Comparison of ENCODE assay signal across 8 cellular contexts in the genomic region with DNA sequence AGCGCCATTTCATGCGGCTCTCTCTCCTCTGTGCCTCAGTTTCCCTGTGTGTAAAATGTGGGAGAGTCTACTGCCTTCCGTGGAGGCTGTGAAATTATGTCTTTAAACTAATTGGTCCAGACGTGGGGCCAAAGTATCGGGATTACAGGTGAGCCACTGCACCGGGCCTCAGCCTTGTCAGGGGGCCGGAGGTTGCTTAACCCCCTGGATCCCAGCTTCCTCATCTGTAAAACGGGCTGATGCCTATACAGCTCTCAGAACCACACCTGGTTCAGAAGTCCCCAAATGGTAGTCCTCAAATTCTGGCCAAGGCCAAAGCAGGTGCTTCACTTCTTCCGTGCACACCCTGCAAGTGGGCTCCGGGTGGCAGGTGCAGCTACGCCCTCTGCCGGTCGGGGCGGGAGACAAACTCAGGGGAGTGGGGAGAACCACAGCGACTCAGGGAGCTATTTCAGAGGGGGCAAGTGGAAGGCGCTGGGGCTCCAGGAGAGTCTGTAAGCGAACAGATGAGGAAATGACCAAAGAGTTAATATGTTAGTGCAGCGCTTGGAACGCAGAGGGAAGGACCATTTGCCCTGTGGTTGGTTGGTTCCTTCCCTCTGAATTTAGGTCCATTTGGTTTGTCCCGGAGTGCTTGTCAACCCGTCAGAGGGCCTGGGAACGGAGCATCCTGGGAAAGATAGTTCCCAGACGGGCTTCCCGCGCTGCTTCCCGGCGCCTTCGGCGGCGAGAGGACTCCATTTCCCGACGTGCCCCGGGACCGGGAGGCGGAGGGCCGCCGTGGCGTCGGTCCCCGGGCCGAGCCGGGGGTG. TPM values are rescaled to one million over a fixed set of nuclear protein-coding genes. Genes with fewer than 3 reads are reported as not detected.
DNase-seq lines count a peak whose midpoint lies in the region; ATAC-seq, FAIRE-seq and TF ChIP-seq lines count a peak whose summit lies in the region.

A gene (plus strand): TSS at position 812 of the 812 bp plus-strand sequence. CDS start 135 bp downstream, outside the sequence.

- peaks cover 17% of the 10 kb centered on the region for H3K4me1 Mint-ChIP-seq in WTC11

- H2AFZ ChIP-seq in smooth muscle cell (ENCODE audit: low read depth), result peak within 1 kb of the TSS; percentile 64

- H3K4me2 ChIP-seq in smooth muscle cell, result peak within 1 kb of the TSS; percentile 87

- WGBS in smooth muscle cell (ENCODE audit: low lambda C conversion rate), result 14% methylated on average over 40 of the region's 42 CpGs

- H3K36me3 Mint-ChIP-seq in WTC11, result peaks cover 16% of the 10 kb centered on the region

- ATAC-seq in GM18870 (IDR thresholded peaks at IDR 0.05; ENCODE audit: unreplicated experiment), result peak; percentile 64
- peak; percentile 72 for ATAC-seq in HG03159 (IDR thresholded peaks at IDR 0.05; ENCODE audit: unreplicated experiment)
- ATAC-seq in WTC11, result peak; percentile 93

- POLR2A ChIA-PET in WTC11 (lab: Charles Lee), result interaction anchor here (0.5 to 2.6 kb wide), 3 partner anchors 8 to 144 kb away, joined by 4 to 13 read pairs (median 6); a partner anchor contains a TSS

- CTCF ChIA-PET in WTC11 (lab: Charles Lee), result interaction anchor here (0.6 to 3.9 kb wide), 44 partner anchors 10 to 474 kb away, joined by 3 to 46 read pairs (median 6); a partner anchor contains a TSS

- H3K9ac ChIP-seq in smooth muscle cell (ENCODE audit: low read depth), result peak within 1 kb of the TSS; percentile 97

- no peaks in the 10 kb centered on the region for H3K27me3 ChIP-seq in bronchial epithelial cell (ENCODE audit: control insufficient read depth, insufficient read depth, low read length)
- H3K27me3 ChIP-seq in smooth muscle cell (ENCODE audit: low read depth), result no peaks in the 10 kb centered on the region

- H3K36me3 ChIP-seq in bronchial epithelial cell (ENCODE audit: control insufficient read depth, insufficient read depth, low read length) (no peaks in the 10 kb centered on the region), smooth muscle cell (ENCODE audit: low read depth) (no peaks in the 10 kb centered on the region)

- no peaks in the 10 kb centered on the region for H3K9me3 ChIP-seq in smooth muscle cell (replicated peaks; ENCODE audit: low read depth)

- H3K4me3 Mint-ChIP-seq in WTC11, result peak within 1 kb of the TSS; percentile 97

- H3K27ac ChIP-seq in smooth muscle cell (ENCODE audit: low read depth), result peak within 1 kb of the TSS; percentile 81

- peaks cover 36% of the 10 kb centered on the region for H4K20me1 ChIP-seq in smooth muscle cell (ENCODE audit: low read depth)

- peaks cover 45% of the 10 kb centered on the region for H3K79me2 ChIP-seq in smooth muscle cell (ENCODE audit: low read depth)

- peak within 1 kb of the TSS; percentile 97 for H3K27ac Mint-ChIP-seq in WTC11

- peaks cover 6% of the 10 kb centered on the region for H3K4me1 ChIP-seq in smooth muscle cell (ENCODE audit: low read depth)

- no peaks in the 10 kb centered on the region for H3K27me3 Mint-ChIP-seq in WTC11 (ENCODE audit: low read depth)

- peak; percentile 84 for TF ChIP-seq CTCF in WTC11 (IDR thresholded peaks at IDR 0.05)
- TF ChIP-seq CTCF in bronchial epithelial cell (IDR thresholded peaks at IDR 0.05; ENCODE audit: insufficient read depth, low read length, severe bottlenecking), result peak; percentile 92
- TF ChIP-seq CTCF in smooth muscle cell (IDR thresholded peaks at IDR 0.05; ENCODE audit: borderline replicate concordance, insufficient read depth, poor library complexity, severe bottlenecking), result peak; percentile 96

- DNase-seq in AG08395 (ENCODE audit: low spot score) (peak; percentile 96), NCI-H2227 (lab: John Stamatoyannopoulos, UW; ENCODE audit: unreplicated experiment) (peak; percentile 98), WTC11 (ENCODE audit: low spot score) (peak; percentile 94), bronchial epithelial cell (ENCODE audit: low read depth) (peak; percentile 93), iPS-NIHi7 (ENCODE audit: extremely low spot score) (peak; percentile 94), smooth muscle cell (lab: John Stamatoyannopoulos, UW; ENCODE audit: unreplicated experiment) (peak; percentile 74)

- 0 out of 2 replicates have a peak, but pooled peaks cover 6% of the 10 kb centered on the region for H3K9me3 Mint-ChIP-seq in WTC11

- FAIRE-seq in bronchial epithelial cell (lab: Jason Lieb, UNC), result no peak

- H3F3A ChIP-seq in smooth muscle cell (ENCODE audit: low read depth), result no peaks in the 10 kb centered on the region

- peak within 1 kb of the TSS; percentile 81 for H3K4me3 ChIP-seq in bronchial epithelial cell (ENCODE audit: low read depth, low read length)
- H3K4me3 ChIP-seq in smooth muscle cell, result peak within 1 kb of the TSS; percentile 97

TF ChIP-seq in WTC11, 78 proteins besides CTCF, POLR2A, EP300 and RAD21:
- TF ChIP-seq, protein P1, sequence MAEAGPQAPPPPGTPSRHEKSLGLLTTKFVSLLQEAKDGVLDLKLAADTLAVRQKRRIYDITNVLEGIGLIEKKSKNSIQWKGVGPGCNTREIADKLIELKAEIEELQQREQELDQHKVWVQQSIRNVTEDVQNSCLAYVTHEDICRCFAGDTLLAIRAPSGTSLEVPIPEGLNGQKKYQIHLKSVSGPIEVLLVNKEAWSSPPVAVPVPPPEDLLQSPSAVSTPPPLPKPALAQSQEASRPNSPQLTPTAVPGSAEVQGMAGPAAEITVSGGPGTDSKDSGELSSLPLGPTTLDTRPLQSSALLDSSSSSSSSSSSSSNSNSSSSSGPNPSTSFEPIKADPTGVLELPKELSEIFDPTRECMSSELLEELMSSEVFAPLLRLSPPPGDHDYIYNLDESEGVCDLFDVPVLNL (CRISPR knock-in tag; IDR thresholded peaks at IDR 0.05; ENCODE audit: borderline replicate concordance, low read depth), result no peak
- TF ChIP-seq KAT7 (CRISPR knock-in tag; IDR thresholded peaks at IDR 0.05; ENCODE audit: borderline replicate concordance) (peak; percentile 56; the same call in 1 of the 2 replicates), GRHL2 (CRISPR knock-in tag; IDR thresholded peaks at IDR 0.05; ENCODE audit: insufficient replicate concordance, severe bottlenecking) (no peak), ELF4 (CRISPR knock-in tag; IDR thresholded peaks at IDR 0.05; ENCODE audit: low read depth) (no peak), GABPB1 (CRISPR knock-in tag; IDR thresholded peaks at IDR 0.05) (0 out of 2 replicates have a peak, but pooled peaks have one; percentile 39), TEAD1 (CRISPR knock-in tag; IDR thresholded peaks at IDR 0.05) (no peak), ZNF263 (CRISPR knock-in tag; IDR thresholded peaks at IDR 0.05; ENCODE audit: low read depth) (no peak), SP1 (CRISPR knock-in tag; conservative IDR thresholded peaks at IDR 0.05) (peak; percentile 81)
- TF ChIP-seq, protein P2, sequence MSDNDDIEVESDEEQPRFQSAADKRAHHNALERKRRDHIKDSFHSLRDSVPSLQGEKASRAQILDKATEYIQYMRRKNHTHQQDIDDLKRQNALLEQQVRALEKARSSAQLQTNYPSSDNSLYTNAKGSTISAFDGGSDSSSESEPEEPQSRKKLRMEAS (CRISPR knock-in tag; IDR thresholded peaks at IDR 0.05), result peak; percentile 69

RNA-seq across cellular contexts. Expression of the gene that starts here (rescaled TPM):
- total RNA-seq in WTC11 (2021), result 79.4 to 88.8 TPM (median 80.7 TPM) in 3 replicates
- 6.1 and 10.1 TPM in 2 replicates for total RNA-seq in bronchial epithelial cell
- 16.4 and 22.0 TPM in 2 replicates for total RNA-seq in smooth muscle cell
- 23.2 and 25.4 TPM in 2 replicates for polyA plus RNA-seq in smooth muscle cell

Comparison
In these comparisons a context has a peak if more than half of its experiments do, and no peak if none do; other contexts are left out.
1. Peak in every context shown above with its lines: DNase-seq, ATAC-seq, H3K4me3 ChIP-seq and H3K27ac ChIP-seq.